ENCODE assay signal across 9 cellular contexts in the genomic region with DNA sequence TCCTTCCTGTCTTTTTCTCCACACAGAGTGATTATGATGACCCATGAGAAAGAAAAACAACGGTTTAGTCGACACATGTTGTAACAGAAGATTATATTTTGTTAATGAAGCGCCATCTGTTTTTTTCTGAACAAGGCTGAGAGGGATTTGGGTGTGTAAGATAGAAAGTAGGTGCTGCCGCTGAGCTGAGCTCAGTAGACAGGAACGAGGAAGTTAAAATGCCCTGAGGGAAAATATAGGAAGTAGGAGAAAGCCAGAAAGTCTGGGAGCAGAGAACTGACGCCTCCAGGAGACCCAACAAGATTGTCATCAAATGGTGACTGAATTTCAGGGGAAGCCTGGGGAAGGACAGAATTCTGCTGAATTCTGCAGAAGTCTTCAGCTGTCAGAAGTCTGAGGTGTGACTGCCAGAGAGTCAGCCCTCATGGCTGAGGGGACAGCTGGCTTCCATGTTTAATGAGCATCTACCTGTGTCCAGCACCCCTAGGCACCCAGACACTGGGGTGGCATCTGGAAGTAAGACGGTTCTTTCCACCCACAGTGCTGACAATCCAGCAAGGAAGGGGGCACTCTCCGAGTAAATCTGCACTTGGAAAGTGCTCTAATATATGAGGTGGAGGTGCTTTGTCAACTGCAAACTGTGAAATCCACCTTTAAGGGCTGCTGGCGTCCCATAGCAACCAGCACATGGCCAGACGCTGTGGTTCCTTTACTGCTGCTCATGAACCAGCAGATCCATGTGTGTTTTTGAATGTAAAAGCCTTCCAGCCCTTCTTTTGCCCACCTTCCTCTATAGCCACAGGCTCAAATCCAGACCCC. TPM values are rescaled to one million over a fixed set of nuclear protein-coding genes. Genes with fewer than 3 reads are reported as not detected.
A peak's percentile ranks its signal among the peaks of the same experiment; 100 is the strongest.
DNase-seq lines count a peak whose midpoint lies in the region; ATAC-seq and TF ChIP-seq lines count a peak whose summit lies in the region.
"Had no signal": no experiment of that assay in that cellular context is flagged by ENCODE, and none has a peak within 500 bp of the region (broad histone marks: within the 10 kb centered on the region; RNA-seq: fewer than 3 reads in every experiment).

No MANE protein-coding gene starts in this region.

- H3K9ac ChIP-seq in skeletal muscle tissue (ENCODE audit: low read depth in 1 of 3, low read length in 3 of 3), result peak overlapping the region; percentile 5 to 65 (median 40)

- H3K27ac ChIP-seq in RWPE1 (peak overlapping the region; percentile 95), gastroesophageal sphincter (peak overlapping the region in 3 of 4 donors; percentile 29 to 51 (median 49)), skeletal muscle tissue (ENCODE audit: low read depth, low read length) (peak overlapping the region; percentile 80)

- peak; percentile 57 for DNase-seq in H4 (ENCODE audit: low spot score)
- DNase-seq in RWPE1 (ENCODE audit: low spot score), result peak; percentile 83
- no peak for DNase-seq in inferior parietal cortex (ENCODE audit: extremely low spot score)
- DNase-seq in GF-D8 (lab: John Stamatoyannopoulos, UW), result no peak

- H3K4me3 ChIP-seq in gastroesophageal sphincter, result no peak overlapping the region
- H3K4me3 ChIP-seq in skeletal muscle tissue (ENCODE audit: low read length in 3 of 3), result peak overlapping the region in 2 of 3 donors; percentile 22 to 38

- H3K36me3 ChIP-seq in gastroesophageal sphincter, result peaks cover 0 to 6% of the 10 kb centered on the region in 2 donors
- no peaks in the 10 kb centered on the region for H3K36me3 ChIP-seq in skeletal muscle tissue (ENCODE audit: control insufficient read depth in 3 of 3, insufficient read depth in 3 of 3, low read length in 3 of 3)

- no peak for TF ChIP-seq CTCF in RWPE1 (conservative IDR thresholded peaks at IDR 0.05; ENCODE audit: low read depth)
- TF ChIP-seq CTCF in gastroesophageal sphincter (IDR thresholded peaks at IDR 0.05), result no peak

- POLR2A ChIA-PET in RWPE1 (lab: Yijun Ruan, JAX; ENCODE audit: low non-redundant PET), result no interaction called here

- H3K9me3 ChIP-seq in gastroesophageal sphincter (no peaks in the 10 kb centered on the region), skeletal muscle tissue (ENCODE audit: control insufficient read depth in 3 of 3, low read length in 3 of 3) (no peaks in the 10 kb centered on the region)

- 34 to 70% methylated on average over 2 to 6 of the region's 10 CpGs for WGBS in gastroesophageal sphincter (ENCODE audit: low coverage in 1 of 2), 2 donors

- CTCF ChIA-PET in RWPE1 (lab: Yijun Ruan, JAX), result interaction anchor here (0.5 to 2.0 kb wide), 7 partner anchors 8 to 76 kb away, joined by 3 to 12 read pairs (median 3); a partner anchor contains a TSS

- TF ChIP-seq POLR2A in gastroesophageal sphincter (IDR thresholded peaks at IDR 0.05), result no peak

- H3K27me3 ChIP-seq in gastroesophageal sphincter, result no peaks in the 10 kb centered on the region
- H3K27me3 ChIP-seq in skeletal muscle tissue (ENCODE audit: control insufficient read depth in 3 of 3, insufficient read depth in 3 of 3, low read length in 3 of 3), result no peaks in the 10 kb centered on the region

- no peak for TF ChIP-seq EP300 in gastroesophageal sphincter (IDR thresholded peaks at IDR 0.05)

- ATAC-seq in gastroesophageal sphincter (no peak), HG02763 (IDR thresholded peaks at IDR 0.05; ENCODE audit: unreplicated experiment) (no peak), HG03045 (IDR thresholded peaks at IDR 0.05; ENCODE audit: unreplicated experiment) (no peak)

- peaks cover 0 to 22% (median 9%) of the 10 kb centered on the region in 3 donors for H3K4me1 ChIP-seq in gastroesophageal sphincter
- H3K4me1 ChIP-seq in skeletal muscle tissue (ENCODE audit: control insufficient read depth in 3 of 3, insufficient read depth in 3 of 3, low read length in 3 of 3), result peaks cover 16 to 35% (median 22%) of the 10 kb centered on the region in 3 donors

RNA-seq across cellular contexts. Expression of a gene that starts 12.5 kb away (rescaled TPM):
- not detected in 2 replicates for total RNA-seq in H4 (2014; rRNA removed; shearing (Covaris generic))
- total RNA-seq in gastroesophageal sphincter, result 10 to 100 TPM; 51.9 to 66.7 (median 58.1) TPM
- 72.0 TPM for total RNA-seq in skeletal muscle tissue

RNA-seq across cellular contexts. Expression of a gene that starts 22.0 kb away (rescaled TPM):
- total RNA-seq in H4 (2014; rRNA removed; shearing (Covaris generic)), result not detected in 2 replicates
- 100 to 1,000 TPM in 2 of 4 donors, 10 to 100 TPM in 2; 37.1 to 176 (median 122) TPM for total RNA-seq in gastroesophageal sphincter
- total RNA-seq in skeletal muscle tissue, result not detected
- total RNA-seq: activated CD8-positive, alpha-beta memory T cell treated with anti-CD3 and anti-CD28 coated beads for 36 hours had no signal

Comparison
In these comparisons a context has a peak if more than half of its experiments do, and no peak if none do; other contexts are left out.
1. DNase-seq: peak in H4 (single experiment) and RWPE1 (single experiment); none in inferior parietal cortex (single experiment) and GF-D8 (single experiment).
2. H3K4me3 ChIP-seq: peak in skeletal muscle tissue (2 of 3); none in gastroesophageal sphincter (0 of 2).
3. RNA of a gene that starts 12.5 kb away (total RNA-seq): 72.0 TPM in skeletal muscle tissue (single experiment) and 51.9 to 66.7 TPM in gastroesophageal sphincter; not detected in H4; every median in the first group is over 10 times any median in the second.
4. RNA of a gene that starts 22.0 kb away (total RNA-seq): 37.1 to 176 TPM in gastroesophageal sphincter; not detected in H4 and not detected in skeletal muscle tissue (single experiment); every median in the first group is over 10 times any median in the second.
5. Peak in every context shown above with its lines, with median percentiles within 50 percentile points of each other: H3K27ac ChIP-seq.